8 cellular contexts compared by ENCODE assay signal in the genomic region with DNA sequence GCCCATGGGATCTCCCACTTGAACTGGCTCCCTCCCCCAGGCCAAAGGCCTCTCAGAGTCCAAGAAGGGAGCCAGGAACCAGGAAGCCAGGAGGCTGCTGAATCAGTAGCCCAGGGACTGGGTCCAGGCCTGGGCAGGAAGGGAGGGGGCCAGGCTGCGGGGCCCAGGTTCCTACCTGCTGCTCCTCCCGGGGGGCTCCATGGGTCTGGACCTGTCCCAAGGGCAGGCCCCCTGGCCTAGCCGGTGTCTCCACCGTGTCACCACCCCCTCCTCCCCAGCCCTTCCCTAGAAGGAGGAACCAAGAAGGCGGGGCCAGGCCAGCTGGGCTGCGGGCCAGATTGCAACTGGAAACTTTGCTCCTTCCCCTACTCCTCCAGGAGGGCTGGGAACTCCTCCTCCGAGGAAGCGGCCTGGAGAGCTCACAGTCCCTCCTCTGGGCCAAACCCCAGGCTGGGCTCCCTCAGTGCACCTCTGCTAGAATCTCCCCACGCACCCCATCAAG. TPM values are rescaled to one million over a fixed set of nuclear protein-coding genes. Genes with fewer than 3 reads are reported as not detected.
DNase-seq lines count a peak whose midpoint lies in the region; ATAC-seq and TF ChIP-seq lines count a peak whose summit lies in the region.

A gene (minus strand): TSS at position 264 of the 502 bp plus-strand sequence.

- H3K27ac ChIP-seq in psoas muscle, result peak within 1 kb of the TSS; percentile 85

- intact Hi-C loops in cardiac septum (cut with DNase I), result loop anchor here (10.0 kb wide), 1 partner anchor 153 kb away; a partner anchor contains a TSS
- intact Hi-C loops in psoas muscle (cut with DNase I), result loop anchor here (5.0 to 10.0 kb wide), 3 partner anchors 51 to 199 kb away; a partner anchor contains a TSS

- H3K4me3 ChIP-seq in AG09309 (ENCODE audit: control insufficient read depth, low read depth, low read length) (peak within 1 kb of the TSS; percentile 56), psoas muscle (peak within 1 kb of the TSS; percentile 63)

- 0 to 3% (median 1%) methylated on average over 5 to 9 of the region's 9 CpGs for WGBS in psoas muscle, 3 donors

- no peaks in the 10 kb centered on the region for H3K27me3 Mint-ChIP-seq in stimulated activated naive CD8-positive, alpha-beta T cell treated with anti-CD3 and anti-CD28 coated beads, Interleukin-15, amount 100 ng/mL, for 72 hours

- peaks cover 27% of the 10 kb centered on the region for H3K4me1 Mint-ChIP-seq in stimulated activated naive CD8-positive, alpha-beta T cell treated with anti-CD3 and anti-CD28 coated beads, Interleukin-15, amount 100 ng/mL, for 72 hours

- peaks cover 0 to 11% (median 0%) of the 10 kb centered on the region in 3 donors for H3K27me3 ChIP-seq in psoas muscle (ENCODE audit: insufficient read depth in 3 of 3, low read length in 2 of 3)

- H3K4me3 Mint-ChIP-seq in stimulated activated naive CD8-positive, alpha-beta T cell treated with anti-CD3 and anti-CD28 coated beads, Interleukin-15, amount 100 ng/mL, for 72 hours, result peak within 1 kb of the TSS in 1 of 2 donors; percentile 68

- DNase-seq in AG09309 (ENCODE audit: low read depth) (no peak), KBM-7 (peak; percentile 88), amniotic stem cell (lab: John Stamatoyannopoulos, UW) (peak; percentile 45), cardiac septum (ENCODE audit: low spot score) (peak; percentile 92), psoas muscle (peak; percentile 88 to 93)
- no peak for DNase-seq in stimulated activated naive CD8-positive, alpha-beta T cell treated with anti-CD3 and anti-CD28 coated beads, Interleukin-15, amount 100 ng/mL, for 72 hours
- no peak for DNase-seq in effector CD4-positive, alpha-beta T cell

- no peaks in the 10 kb centered on the region for H3K9me3 ChIP-seq in psoas muscle

- no peaks in the 10 kb centered on the region for H3K9me3 Mint-ChIP-seq in stimulated activated naive CD8-positive, alpha-beta T cell treated with anti-CD3 and anti-CD28 coated beads, Interleukin-15, amount 100 ng/mL, for 72 hours

- TF ChIP-seq CTCF in AG09309 (IDR thresholded peaks at IDR 0.05; ENCODE audit: control insufficient read depth, insufficient read depth, low read depth, low read length, missing control alignments), result no peak
- TF ChIP-seq CTCF in psoas muscle (IDR thresholded peaks at IDR 0.05), result no peak

- ATAC-seq in psoas muscle (peak; percentile 85 to 89 (median 86)), GM21825 (IDR thresholded peaks at IDR 0.05; ENCODE audit: unreplicated experiment) (no peak)
- ATAC-seq in stimulated activated naive CD8-positive, alpha-beta T cell treated with anti-CD3 and anti-CD28 coated beads, Interleukin-15, amount 100 ng/mL, for 72 hours, result no peak

- no peaks in the 10 kb centered on the region for H3K36me3 ChIP-seq in psoas muscle (ENCODE audit: insufficient read depth in 1 of 2, low read depth in 1 of 2)

- in situ Hi-C loops in KBM-7 (cut with MboI; ENCODE audit: low pct_unique_long_range_greater_than_20kb, low sequenced_read_pairs), result no loop called here

- H3K27ac Mint-ChIP-seq in stimulated activated naive CD8-positive, alpha-beta T cell treated with anti-CD3 and anti-CD28 coated beads, Interleukin-15, amount 100 ng/mL, for 72 hours, result no peak within 1 kb of the TSS

- peaks cover 14% of the 10 kb centered on the region for H3K4me1 ChIP-seq in psoas muscle

RNA-seq across cellular contexts. Expression of the gene that starts here (rescaled TPM):
- 11.6 TPM for total RNA-seq in cardiac septum
- total RNA-seq in psoas muscle, result 10 to 100 TPM; 38.8 to 63.8 (median 47.5) TPM
- polyA plus RNA-seq in psoas muscle, result 10 to 100 TPM in 2 of 3 donors, 1 to 10 TPM in 1; 8.2 to 41.5 (median 32.3) TPM

Comparison
In these comparisons a context has a peak if more than half of its experiments do, and no peak if none do; other contexts are left out.
1. DNase-seq: peak in KBM-7 (single experiment), amniotic stem cell (single experiment), cardiac septum (single experiment) and psoas muscle (2 of 2); none in AG09309 (single experiment), stimulated activated naive CD8-positive, alpha-beta T cell treated with anti-CD3 and anti-CD28 coated beads, Interleukin-15, amount 100 ng/mL, for 72 hours (0 of 2) and effector CD4-positive, alpha-beta T cell (single experiment).
2. ATAC-seq: peak in psoas muscle (4 of 4); none in stimulated activated naive CD8-positive, alpha-beta T cell treated with anti-CD3 and anti-CD28 coated beads, Interleukin-15, amount 100 ng/mL, for 72 hours (single experiment) and GM21825 (single experiment).